18 cellular contexts compared by ENCODE assay signal in the genomic region with DNA sequence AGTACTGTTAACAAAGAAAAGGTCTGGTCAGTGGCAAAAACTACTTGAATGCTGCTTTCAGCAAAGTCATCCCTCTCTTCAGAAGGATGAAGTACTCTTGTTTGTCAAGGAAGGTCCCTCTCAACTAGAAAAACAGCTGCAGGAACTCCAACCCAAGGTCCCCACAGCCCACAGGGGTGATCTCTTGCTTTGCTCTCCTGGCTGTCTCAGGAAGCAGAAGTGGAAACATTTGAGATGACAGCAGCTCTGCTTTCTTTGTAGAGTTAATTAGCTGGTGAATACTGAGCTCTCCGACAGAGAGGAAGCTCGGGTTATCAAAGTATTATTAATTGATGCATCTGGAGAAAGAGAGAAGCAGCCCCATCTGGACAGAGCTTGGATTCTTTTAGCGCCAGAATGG. TPM values are rescaled to one million over a fixed set of nuclear protein-coding genes. Genes with fewer than 3 reads are reported as not detected.
A peak's percentile ranks its signal among the peaks of the same experiment; 100 is the strongest.
DNase-seq lines count a peak whose midpoint lies in the region; ATAC-seq, FAIRE-seq and TF ChIP-seq lines count a peak whose summit lies in the region.
"Had no signal": no experiment of that assay in that cellular context is flagged by ENCODE, and none has a peak within 500 bp of the region (broad histone marks: within the 10 kb centered on the region; RNA-seq: fewer than 3 reads in every experiment).

No MANE protein-coding gene starts in this region.

- no peaks in the 10 kb centered on the region for H3K9me1 ChIP-seq in K562 (ENCODE audit: control insufficient read depth, insufficient read depth, low read length)

- DNase-seq in NCI-H2171 treated with DMSO at 0.1 percent for 48 hours (lab: John Stamatoyannopoulos, UW) (peak; percentile 48), NCI-H2171 (lab: John Stamatoyannopoulos, UW) (no peak), NCI-H69 (lab: John Stamatoyannopoulos, UW) (peak; percentile 15), K562 (ENCODE audit: extremely low read depth in 1 of 4, low spot score in 3 of 4) (no peak), NCI-H146 treated with DMSO at 0.1 percent for 48 hours (lab: John Stamatoyannopoulos, UW; ENCODE audit: unreplicated experiment) (no peak)
- no peak for DNase-seq in activated CD4-positive, CD25-positive, alpha-beta regulatory T cell (lab: John Stamatoyannopoulos, UW)
- DNase-seq: 8988T; Caco-2; NCI-H1105; NCI-H187 treated with DMSO at 0.1 percent for 48 hours; NCI-H510A; NK-92 treated with Interleukin-12 subunit alpha and Interleukin-12 subunit beta, amount 100 ng/mL, for 24 hours had no signal

- no peaks in the 10 kb centered on the region for H4K20me1 ChIP-seq in K562 (replicated peaks; ENCODE audit: control insufficient read depth, insufficient read depth, low read length)

- no peak for TF ChIP-seq POLR2A in K562 (conservative IDR thresholded peaks at IDR 0.05)

- CTCF ChIA-PET in K562 (lab: Yijun Ruan, JAX; ENCODE audit: low intra/inter-chr PET ratio): no interaction called here

- FAIRE-seq in K562 (lab: Jason Lieb, UNC): no peak
- FAIRE-seq: G401.6 had no signal

- no TSS peak for BruUV-seq in K562 (replicated peaks; lab: Mats Ljungman, UMichigan)

- intact Hi-C loops in K562 (cut with micrococcal nuclease): no loop called here

- no peak for TF ChIP-seq EP300 in K562 (IDR thresholded peaks at IDR 0.05; ENCODE audit: low read length)

- H3K4me1 ChIP-seq in K562 (replicated peaks in 1 of 2; ENCODE audit: control insufficient read depth in 2 of 2, insufficient read depth in 2 of 2, low read length in 2 of 2): no peaks in the 10 kb centered on the region
- H3K4me1 ChIP-seq: Caco-2 had no signal

- in situ Hi-C loops in K562 (cut with MboI): no loop called here

- TF ChIP-seq CTCF in K562 (IDR thresholded peaks at IDR 0.05 in 2 of 3, conservative IDR thresholded peaks at IDR 0.05 in 1 of 3; ENCODE audit: insufficient read depth in 2 of 3, low read depth in 1 of 3, low read length in 3 of 3): no peak

- no peak overlapping the region for H3K27ac ChIP-seq in K562 (ENCODE audit: extremely low read depth, low read depth, low read length)
- H3K27ac ChIP-seq: C4-2B, SK-N-MC had no signal

- H2AFZ ChIP-seq in K562 (ENCODE audit: low read depth, low read length): 0 out of 2 replicates have a peak overlapping the region, but pooled peaks have one; percentile 11
- H2AFZ ChIP-seq: GM23338 had no signal

- WGBS in K562 (ENCODE audit: insufficient coverage, low coverage, missing lambda C conversion rate): 3% methylated on average over 3 of the region's 3 CpGs

- ATAC-seq in HG02798 (IDR thresholded peaks at IDR 0.05; ENCODE audit: poor library complexity, unreplicated experiment): peak; percentile 39
- no peak; the same call in 2 of the 3 replicates for ATAC-seq in K562
- no peak for ATAC-seq in HG02973 (IDR thresholded peaks at IDR 0.05; ENCODE audit: unreplicated experiment)
- ATAC-seq: GM23338 had no signal

- H3K4me2 ChIP-seq in K562 (ENCODE audit: insufficient read depth, low read length): no peak overlapping the region
- H3K4me2 ChIP-seq: GM23338 had no signal

- POLR2A ChIA-PET in K562 (lab: Yijun Ruan, JAX): interaction anchor here (0.7 to 1.1 kb wide), 4 partner anchors 10 to 44 kb away, joined by 3 to 4 read pairs (median 4); a partner anchor contains a TSS

- H3K9me3 ChIP-seq in K562 (replicated peaks; ENCODE audit: control insufficient read depth, insufficient read depth, low read depth, low read length): no peaks in the 10 kb centered on the region
- H3K9me3 ChIP-seq: Caco-2 had no signal

- H3K36me3 ChIP-seq in K562 (ENCODE audit: control insufficient read depth, insufficient read depth, low read length): no peaks in the 10 kb centered on the region

- H3K79me2 ChIP-seq in K562 (ENCODE audit: control insufficient read depth, insufficient read depth, low read length): no peaks in the 10 kb centered on the region

- H3K27me3 ChIP-seq in K562 (ENCODE audit: control insufficient read depth in 2 of 2, insufficient read depth in 2 of 2, low read length in 2 of 2): peaks cover 0 to 5% of the 10 kb centered on the region in 2 experiments; a peak in 1 of 5 replicates

- H3K9ac ChIP-seq in K562 (ENCODE audit: insufficient read depth in 1 of 2, low read depth in 2 of 2, low read length in 2 of 2): no peak overlapping the region

- H3K4me3 ChIP-seq in K562: no peak overlapping the region
- H3K4me3 ChIP-seq: GM23338, SK-N-MC had no signal

- no peak for TF ChIP-seq RAD21 in K562 (CRISPR knock-in tag; conservative IDR thresholded peaks at IDR 0.05 in 1 of 2, IDR thresholded peaks at IDR 0.05 in 1 of 2)

TF ChIP-seq in K562, 482 proteins besides CTCF, POLR2A, EP300 and RAD21:
- TF ChIP-seq BRF1 (IDR thresholded peaks at IDR 0.05; ENCODE audit: borderline replicate concordance, extremely low read depth, insufficient read length): no peak
- no peak for TF ChIP-seq IFI16 (CRISPR knock-in tag; IDR thresholded peaks at IDR 0.05)

RNA-seq across cellular contexts. Expression of a gene that starts 25.4 kb away (rescaled TPM):
- total RNA-seq in K562 (2011; cell fraction: chromatin; rRNA removed; ENCODE audit: low replicate concordance): 0.56 and 0.60 TPM in 2 replicates
- 0.17 and 0.53 TPM in 2 replicates for total RNA-seq in K562 (2011; cell fraction: nucleolus; rRNA removed)
- 1.3 TPM in 1 of 2 replicates, not detected in the other for total RNA-seq in K562 (2011; cell fraction: nucleoplasm; rRNA removed)
- total RNA-seq in K562 (2014; rRNA removed) (0.18 and 0.24 TPM in 2 replicates), K562 (2014; rRNA removed; fragmentation: Illumina TruSeq; extraction: Trizol) (0.18 and 0.22 TPM in 2 replicates), K562 (2015; rRNA removed; fragmentation: Illumina TruSeq; extraction: Trizol) (0.26 and 0.33 TPM in 2 replicates), K562 (2021) (0.13 TPM in 2 replicates)
- polyA plus RNA-seq in K562 (2011; rRNA removed) (0.15 and 0.21 TPM in 2 replicates), K562 (2014; fragmentation: Illumina TruSeq; extraction: Trizol) (0.18 and 0.21 TPM in 2 replicates), K562 (2014; fragmentation: Nextera tagmentation; extraction: Ambion mirVana) (under 1 TPM; 0.04 TPM), K562 (2014; rRNA removed) (0.07 and 0.16 TPM in 2 replicates)
- 0.01 and 0.09 TPM in 2 replicates for polyA plus RNA-seq in K562 (2011; cell fraction: cytosol; rRNA removed)
- polyA plus RNA-seq in K562 (2011; cell fraction: nucleus; rRNA removed): 0.43 and 0.46 TPM in 2 replicates
- 0.10 and 0.33 TPM in 2 replicates for polyA plus RNA-seq in K562 (2012)
- 0.42 and 1.2 TPM in 2 replicates for polyA minus RNA-seq in K562 (2011; rRNA and poly(A)+ RNA removed)
- not detected in 2 replicates for polyA minus RNA-seq in K562 (2011; cell fraction: cytosol; rRNA and poly(A)+ RNA removed)
- 0.33 and 1.3 TPM in 2 replicates for polyA minus RNA-seq in K562 (2011; cell fraction: nucleus; rRNA and poly(A)+ RNA removed)

Comparison
In these comparisons a context has a peak if more than half of its experiments do, and no peak if none do; other contexts are left out.
1. DNase-seq: peak in NCI-H2171 treated with DMSO at 0.1 percent for 48 hours (single experiment) and NCI-H69 (single experiment); none in NCI-H2171 (single experiment), K562 (0 of 4), activated CD4-positive, CD25-positive, alpha-beta regulatory T cell (0 of 4) and NCI-H146 treated with DMSO at 0.1 percent for 48 hours (single experiment).